ENCODE assay signal across 8 cellular contexts in the genomic region with DNA sequence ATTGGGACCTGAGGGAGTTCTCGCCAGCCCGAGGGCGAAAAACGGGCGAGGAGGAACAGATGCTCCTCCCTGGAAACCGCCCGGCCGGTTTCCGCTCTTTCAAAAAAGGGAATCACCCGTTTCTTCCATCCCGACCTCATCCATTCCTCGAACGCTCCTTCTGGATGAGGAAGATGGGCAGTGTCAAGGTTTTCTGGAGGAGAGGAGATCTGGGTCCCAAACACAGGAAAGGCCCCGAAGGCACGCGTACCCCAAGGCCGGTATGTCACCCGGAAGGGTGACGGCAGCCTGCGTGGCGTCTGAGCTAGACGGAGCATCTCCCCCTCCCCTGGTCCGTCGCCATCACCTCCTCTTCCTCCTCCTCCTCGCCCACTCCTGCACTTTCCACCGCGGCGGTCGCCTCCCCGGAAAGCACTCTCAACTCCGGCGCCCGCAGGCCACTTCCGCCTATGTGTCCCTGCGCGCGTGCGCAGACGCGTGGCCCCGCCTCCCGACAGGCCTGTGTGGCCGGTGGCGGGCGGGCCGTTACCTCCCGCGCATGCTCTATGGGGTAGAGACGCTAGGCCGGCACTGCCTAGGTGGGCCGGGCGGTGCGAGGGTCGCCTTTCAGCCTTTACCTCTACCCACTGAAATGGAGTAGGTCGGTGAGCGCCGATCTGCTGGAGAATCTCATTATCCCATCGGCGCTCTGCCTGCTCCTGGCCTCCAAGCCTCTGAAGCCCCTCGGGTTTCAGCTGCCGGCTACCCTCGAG. TPM values are rescaled to one million over a fixed set of nuclear protein-coding genes. Genes with fewer than 3 reads are reported as not detected.
DNase-seq lines count a peak whose midpoint lies in the region; FAIRE-seq and TF ChIP-seq lines count a peak whose summit lies in the region.

Gene SLC35B3 (minus strand): TSS at position 453 of the 752 bp plus-strand sequence.

- peak within 1 kb of the TSS; percentile 98 for H3K4me3 Mint-ChIP-seq in HFFc6
- peak within 1 kb of the TSS; percentile 89 for H3K4me3 Mint-ChIP-seq in activated naive CD4-positive, alpha-beta T cell treated with anti-CD3 and anti-CD28 coated beads for 36 hours

- H3K9ac ChIP-seq in neuronal stem cell (ENCODE audit: low read depth, low read length, poor library complexity): peak within 1 kb of the TSS; percentile 95
- peak within 1 kb of the TSS; percentile 84 to 98 (median 97) for H3K9ac ChIP-seq in subcutaneous abdominal adipose tissue (ENCODE audit: low read length in 5 of 5)

- DNase-seq in GM04504 (ENCODE audit: low read depth) (peak; percentile 85), HFFc6 (peak; percentile 89), NAMALWA (ENCODE audit: low spot score) (peak; percentile 95), SK-MEL-5 (ENCODE audit: low read depth, low spot score) (peak; percentile 96), frontal cortex (ENCODE audit: low spot score in 2 of 2) (peak; percentile 76 to 87), neuronal stem cell (ENCODE audit: low spot score) (peak; percentile 90)
- peak; percentile 97 for DNase-seq in activated naive CD4-positive, alpha-beta T cell treated with anti-CD3 and anti-CD28 coated beads for 36 hours

- H4K91ac ChIP-seq in neuronal stem cell (ENCODE audit: low read depth, low read length, poor library complexity): no peak within 1 kb of the TSS

- peaks cover 30% of the 10 kb centered on the region for H3K36me3 Mint-ChIP-seq in HFFc6 (ENCODE audit: low read depth)
- H3K36me3 Mint-ChIP-seq in activated naive CD4-positive, alpha-beta T cell treated with anti-CD3 and anti-CD28 coated beads for 36 hours (ENCODE audit: low read depth): peaks cover 16% of the 10 kb centered on the region

- peak within 1 kb of the TSS; percentile 9 for H3K14ac ChIP-seq in neuronal stem cell (ENCODE audit: low read length)

- no peak for FAIRE-seq in frontal cortex (lab: Jason Lieb, UNC)

- peak within 1 kb of the TSS; percentile 87 for H3K18ac ChIP-seq in neuronal stem cell (ENCODE audit: low read length)

- H3K27ac ChIP-seq in neuronal stem cell (replicated peaks; ENCODE audit: low read length) (peak within 1 kb of the TSS; percentile 28), subcutaneous abdominal adipose tissue (ENCODE audit: low read depth, low read length) (peak within 1 kb of the TSS; percentile 90)

- no peak within 1 kb of the TSS for H2BK5ac ChIP-seq in neuronal stem cell (ENCODE audit: low read length)

- H3K27me3 ChIP-seq in neuronal stem cell (ENCODE audit: control insufficient read depth in 3 of 3, insufficient read depth in 3 of 3, low read depth in 1 of 3, low read length in 3 of 3) (no peaks in the 10 kb centered on the region), subcutaneous abdominal adipose tissue (ENCODE audit: control insufficient read depth in 5 of 5, insufficient read depth in 4 of 5, low read length in 5 of 5) (no peaks in the 10 kb centered on the region)

- peak within 1 kb of the TSS; percentile 85 for H3K4me2 ChIP-seq in neuronal stem cell (ENCODE audit: insufficient read depth, low read length, poor library complexity, severe bottlenecking)

- in situ Hi-C loops in SK-MEL-5 (cut with HindIII; ENCODE audit: low pct_unique_long_range_greater_than_20kb, low sequenced_read_pairs): no loop called here

- H3K23ac ChIP-seq in neuronal stem cell (ENCODE audit: low read depth, low read length, poor library complexity): peak within 1 kb of the TSS; percentile 45

- no peaks in the 10 kb centered on the region for H3K79me1 ChIP-seq in neuronal stem cell (ENCODE audit: low read depth, low read length)

- H3K36me3 ChIP-seq in neuronal stem cell (replicated peaks in 1 of 2; ENCODE audit: control insufficient read depth in 2 of 2, insufficient read depth in 2 of 2, low read length in 2 of 2) (peaks cover 0 to 12% of the 10 kb centered on the region in 2 donors), subcutaneous abdominal adipose tissue (ENCODE audit: control insufficient read depth in 5 of 5, insufficient read depth in 5 of 5, low read length in 5 of 5) (no peaks in the 10 kb centered on the region)

- no peak within 1 kb of the TSS for H2BK12ac ChIP-seq in neuronal stem cell (ENCODE audit: low read length)

- no peaks in the 10 kb centered on the region for H3K9me3 ChIP-seq in neuronal stem cell (replicated peaks in 1 of 2; ENCODE audit: control insufficient read depth in 2 of 2, insufficient read depth in 1 of 2, low read depth in 1 of 2, low read length in 2 of 2)
- H3K9me3 ChIP-seq in subcutaneous abdominal adipose tissue (ENCODE audit: control insufficient read depth in 5 of 5, low read length in 5 of 5): no peaks in the 10 kb centered on the region

- peak within 1 kb of the TSS; percentile 91 to 97 for H3K4me3 ChIP-seq in neuronal stem cell (ENCODE audit: low read length in 2 of 2)
- H3K4me3 ChIP-seq in subcutaneous abdominal adipose tissue (ENCODE audit: low read depth in 1 of 5, low read length in 5 of 5): peak within 1 kb of the TSS; percentile 96 to 100 (median 99)

- WGBS in neuronal stem cell (ENCODE audit: extremely low coverage in 2 of 2, insufficient read length in 2 of 2, insufficient replicate concordance in 1 of 2), 2 donors: no CpG with 5 or more reads among the region's 62 CpGs

- H2BK120ac ChIP-seq in neuronal stem cell (ENCODE audit: low read depth, low read length): peak within 1 kb of the TSS; percentile 33

- H3K4me1 Mint-ChIP-seq in HFFc6 (ENCODE audit: low read depth): peaks cover 40% of the 10 kb centered on the region
- H3K4me1 Mint-ChIP-seq in activated naive CD4-positive, alpha-beta T cell treated with anti-CD3 and anti-CD28 coated beads for 36 hours (ENCODE audit: low read depth): peaks cover 32% of the 10 kb centered on the region

- H2AK5ac ChIP-seq in neuronal stem cell (ENCODE audit: low read depth, low read length): no peak within 1 kb of the TSS

- peak within 1 kb of the TSS; percentile 97 for H2AFZ ChIP-seq in neuronal stem cell (ENCODE audit: low read length)

- H3K9me3 Mint-ChIP-seq in HFFc6: no peaks in the 10 kb centered on the region
- no peaks in the 10 kb centered on the region for H3K9me3 Mint-ChIP-seq in activated naive CD4-positive, alpha-beta T cell treated with anti-CD3 and anti-CD28 coated beads for 36 hours

- no peaks in the 10 kb centered on the region for H3K27me3 Mint-ChIP-seq in HFFc6 (ENCODE audit: insufficient read depth)
- no peaks in the 10 kb centered on the region for H3K27me3 Mint-ChIP-seq in activated naive CD4-positive, alpha-beta T cell treated with anti-CD3 and anti-CD28 coated beads for 36 hours (ENCODE audit: low read depth)

- peak within 1 kb of the TSS; percentile 70 for H4K8ac ChIP-seq in neuronal stem cell (ENCODE audit: low read depth, low read length)

- intact Hi-C loops in activated naive CD4-positive, alpha-beta T cell treated with anti-CD3 and anti-CD28 coated beads for 36 hours (cut with micrococcal nuclease): loop anchor here (1.0 to 10.0 kb wide), 7 partner anchors 333 to 1969 kb away; partner anchors contain the start of genes BLOC1S5, CAGE1, EEF1E1 and RIOK1

- CTCF ChIA-PET in activated naive CD4-positive, alpha-beta T cell treated with anti-CD3 and anti-CD28 coated beads for 36 hours (lab: Charles Lee): no interaction called here

- H3K4me1 ChIP-seq in neuronal stem cell (ENCODE audit: control insufficient read depth in 2 of 2, insufficient read depth in 1 of 2, low read depth in 1 of 2, low read length in 2 of 2): peaks cover 2 to 7% of the 10 kb centered on the region in 2 donors
- peaks cover 0 to 30% (median 22%) of the 10 kb centered on the region in 5 donors for H3K4me1 ChIP-seq in subcutaneous abdominal adipose tissue (ENCODE audit: control insufficient read depth in 5 of 5, insufficient read depth in 5 of 5, low read length in 5 of 5)

- no peak for TF ChIP-seq CTCF in HFFc6 (IDR thresholded peaks at IDR 0.05)

- H3K4ac ChIP-seq in neuronal stem cell (ENCODE audit: low read length): no peak within 1 kb of the TSS

- H3K27ac Mint-ChIP-seq in HFFc6: peak within 1 kb of the TSS; percentile 98
- H3K27ac Mint-ChIP-seq in activated naive CD4-positive, alpha-beta T cell treated with anti-CD3 and anti-CD28 coated beads for 36 hours: peak within 1 kb of the TSS; percentile 94

- no peak within 1 kb of the TSS for H2BK15ac ChIP-seq in neuronal stem cell (ENCODE audit: low read length)

RNA-seq across cellular contexts. Expression of gene SLC35B3, which starts in this region (rescaled TPM):
- 10 to 100 TPM; 23.3 to 30.0 (median 27.4) TPM for total RNA-seq in HFFc6 (2021; fragmentation: NEBNext Ultra II Directional; extraction: Animal tissue kit (Norgen Biotek cat#: 25700))
- total RNA-seq in SK-MEL-5 (2014; rRNA removed; shearing (Covaris generic)): 22.8 and 23.6 TPM in 2 replicates
- 19.9 and 26.0 TPM in 2 replicates for polyA plus RNA-seq in SK-MEL-5 (2015; cell fraction: cytosol; rRNA removed)
- polyA plus RNA-seq in SK-MEL-5 (2015; cell fraction: nucleus; rRNA removed): 44.0 and 45.1 TPM in 2 replicates
- total RNA-seq in activated naive CD4-positive, alpha-beta T cell treated with anti-CD3 and anti-CD28 coated beads for 36 hours: 1 to 10 TPM; 7.7 to 8.0 TPM
- total RNA-seq in frontal cortex: 11.4 TPM
- polyA plus RNA-seq in neuronal stem cell (2013, experiment 1 of 2): 8.9 TPM
- 8.5 TPM for polyA plus RNA-seq in neuronal stem cell (2013, experiment 2 of 2)

Comparison
In these comparisons a context has a peak if more than half of its experiments do, and no peak if none do; other contexts are left out.
1. Peak in every context shown above with its lines: DNase-seq, H3K4me3 ChIP-seq and H3K27ac ChIP-seq.